In the genomic region with DNA sequence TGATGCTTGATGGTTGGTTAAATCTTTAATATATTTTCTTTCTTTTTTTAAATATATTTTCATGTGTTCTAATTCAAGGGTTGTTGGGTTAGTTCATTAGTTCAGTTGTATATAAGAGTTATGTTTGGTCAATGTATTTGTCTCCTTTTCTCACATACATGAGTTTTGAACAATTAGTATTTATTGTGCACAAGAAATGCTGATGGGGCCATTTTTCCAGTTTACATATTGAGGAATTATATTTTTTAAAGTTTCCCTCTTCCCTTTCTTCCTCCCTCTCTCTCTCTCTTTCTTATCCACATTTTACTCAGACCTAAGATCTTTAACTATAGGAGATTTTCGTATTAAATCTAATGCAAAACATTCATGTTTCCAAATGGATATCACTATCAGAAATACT, we compare ENCODE assay signal across 16 cellular contexts.
DNase-seq lines count a peak whose midpoint lies in the region; ATAC-seq and TF ChIP-seq lines count a peak whose summit lies in the region.
"Had no signal": no experiment of that assay in that cellular context is flagged by ENCODE, and none has a peak within 500 bp of the region (broad histone marks: within the 10 kb centered on the region; RNA-seq: fewer than 3 reads in every experiment).

No MANE protein-coding gene starts in this region.

- no peak overlapping the region for H3K4me3 ChIP-seq in IMR-90 (ENCODE audit: insufficient read depth, low read depth, low read length)
- H3K4me3 ChIP-seq in spleen: no peak overlapping the region
- H3K4me3 ChIP-seq: ovary had no signal

- H3K56ac ChIP-seq in IMR-90 (ENCODE audit: extremely low read depth, insufficient read depth, low read length): no peak overlapping the region

- no peak overlapping the region for H3K27ac Mint-ChIP-seq in activated naive CD4-positive, alpha-beta T cell treated with anti-CD3 and anti-CD28 coated beads, Interleukin-2, amount 10 ng/mL, durations not matched to agents 7 days and 5 days
- no peak overlapping the region for H3K27ac Mint-ChIP-seq in activated naive CD4-positive, alpha-beta T cell treated with anti-CD3 and anti-CD28 coated beads for 36 hours
- H3K27ac Mint-ChIP-seq in activated naive CD8-positive, alpha-beta T cell treated with anti-CD3 and anti-CD28 coated beads, Interleukin-2, amount 50 U/mL, for 24 hours: peak overlapping the region; percentile 24
- H3K27ac Mint-ChIP-seq: brain had no signal

- no peaks in the 10 kb centered on the region for H4K20me1 ChIP-seq in IMR-90 (ENCODE audit: insufficient read depth, low read length)

- dilution Hi-C loops in IMR-90 (cut with HindIII; ENCODE audit: low sequenced_read_pairs, unreplicated experiment): no loop called here

- no peak overlapping the region for H2AK9ac ChIP-seq in IMR-90 (replicated peaks; ENCODE audit: low read depth, low read length, poor library complexity)

- H3K9me3 ChIP-seq in IMR-90 (ENCODE audit: control insufficient read depth, insufficient read depth, low read length) (no peaks in the 10 kb centered on the region), spleen (no peaks in the 10 kb centered on the region)
- H3K9me3 ChIP-seq: ovary had no signal

- ATAC-seq in IMR-90 (ENCODE audit: low read depth): no peak
- ATAC-seq in activated naive CD8-positive, alpha-beta T cell treated with anti-CD3 and anti-CD28 coated beads, Interleukin-2, amount 50 U/mL, for 24 hours: no peak
- ATAC-seq: HCT116 had no signal

- BruUV-seq in IMR-90 (replicated peaks; lab: Mats Ljungman, UMichigan): no TSS peak

- no peak overlapping the region for H3K18ac ChIP-seq in IMR-90 (ENCODE audit: low read depth, low read length)

- TF ChIP-seq CTCF in IMR-90 (conservative IDR thresholded peaks at IDR 0.05; ENCODE audit: low read depth, low read length): no peak
- no peak for TF ChIP-seq CTCF in spleen (IDR thresholded peaks at IDR 0.05 in 8 of 11, conservative IDR thresholded peaks at IDR 0.05 in 3 of 11)

- H3K4me2 ChIP-seq in IMR-90 (ENCODE audit: low read depth, low read length): no peak overlapping the region

- H3K4ac ChIP-seq in IMR-90 (ENCODE audit: low read depth, low read length): no peak overlapping the region

- no peak overlapping the region for H3K23ac ChIP-seq in IMR-90 (ENCODE audit: low read depth, low read length)

- no peak overlapping the region for H3K9ac ChIP-seq in IMR-90 (ENCODE audit: low read depth, low read length)

- in situ Hi-C loops in IMR-90 (cut with MboI; ENCODE audit: low sequenced_read_pairs): no loop called here

- no peak for TF ChIP-seq POLR2A in IMR-90 (IDR thresholded peaks at IDR 0.05; ENCODE audit: low read depth, low read length)
- TF ChIP-seq POLR2A in spleen (IDR thresholded peaks at IDR 0.05): no peak

- no peak overlapping the region for H2BK5ac ChIP-seq in IMR-90 (ENCODE audit: low read depth, low read length, poor library complexity, severe bottlenecking)

- H3K9me3 Mint-ChIP-seq in activated naive CD4-positive, alpha-beta T cell treated with anti-CD3 and anti-CD28 coated beads, Interleukin-2, amount 10 ng/mL, durations not matched to agents 7 days and 5 days: no peaks in the 10 kb centered on the region
- no peaks in the 10 kb centered on the region for H3K9me3 Mint-ChIP-seq in activated naive CD4-positive, alpha-beta T cell treated with anti-CD3 and anti-CD28 coated beads for 36 hours
- H3K9me3 Mint-ChIP-seq in activated naive CD8-positive, alpha-beta T cell treated with anti-CD3 and anti-CD28 coated beads, Interleukin-2, amount 50 U/mL, for 24 hours: no peaks in the 10 kb centered on the region
- H3K9me3 Mint-ChIP-seq: brain had no signal

- no peak for TF ChIP-seq RAD21 in IMR-90 (IDR thresholded peaks at IDR 0.05; ENCODE audit: low read length)

- no peak overlapping the region for H4K91ac ChIP-seq in IMR-90 (ENCODE audit: insufficient read depth, low read depth, low read length)

- no peak overlapping the region for H2BK20ac ChIP-seq in IMR-90 (ENCODE audit: low read depth, low read length)

- CTCF ChIA-PET in activated naive CD4-positive, alpha-beta T cell treated with anti-CD3 and anti-CD28 coated beads, Interleukin-2, amount 10 ng/mL, durations not matched to agents 7 days and 5 days (lab: Charles Lee): interaction anchor here (1.3 to 1.9 kb wide), 4 partner anchors 13 to 152 kb away, joined by 4 to 17 read pairs (median 4); no protein-coding TSS in a partner anchor
- CTCF ChIA-PET in activated naive CD4-positive, alpha-beta T cell treated with anti-CD3 and anti-CD28 coated beads for 36 hours (lab: Charles Lee): interaction anchor here (0.9 to 1.8 kb wide), 4 partner anchors 8 to 141 kb away, joined by 3 to 7 read pairs (median 5); no protein-coding TSS in a partner anchor
- CTCF ChIA-PET in IMR-90 (lab: Yijun Ruan, JAX): no interaction called here

- POLR2A ChIA-PET in IMR-90 (lab: Charles Lee; ENCODE audit: unreplicated experiment): no interaction called here

- H3K36me3 ChIP-seq in IMR-90 (ENCODE audit: control insufficient read depth, insufficient read depth, low read length) (0 out of 2 replicates have a peak, but pooled peaks cover 3% of the 10 kb centered on the region), spleen (peaks cover 2 to 71% (median 23%) of the 10 kb centered on the region in 6 donors)
- H3K36me3 ChIP-seq: ovary had no signal

- H4K5ac ChIP-seq in IMR-90 (ENCODE audit: low read depth, low read length): no peak overlapping the region

- H3K27me3 Mint-ChIP-seq in activated naive CD4-positive, alpha-beta T cell treated with anti-CD3 and anti-CD28 coated beads, Interleukin-2, amount 10 ng/mL, durations not matched to agents 7 days and 5 days: no peaks in the 10 kb centered on the region
- no peaks in the 10 kb centered on the region for H3K27me3 Mint-ChIP-seq in activated naive CD4-positive, alpha-beta T cell treated with anti-CD3 and anti-CD28 coated beads for 36 hours (ENCODE audit: low read depth)
- no peaks in the 10 kb centered on the region for H3K27me3 Mint-ChIP-seq in activated naive CD8-positive, alpha-beta T cell treated with anti-CD3 and anti-CD28 coated beads, Interleukin-2, amount 50 U/mL, for 24 hours
- H3K27me3 Mint-ChIP-seq: brain had no signal

- no peaks in the 10 kb centered on the region for H3K79me1 ChIP-seq in IMR-90 (ENCODE audit: low read depth in 1 of 2, low read length in 2 of 2)

- H3K4me3 Mint-ChIP-seq in activated naive CD4-positive, alpha-beta T cell treated with anti-CD3 and anti-CD28 coated beads, Interleukin-2, amount 10 ng/mL, durations not matched to agents 7 days and 5 days: peak overlapping the region; percentile 13
- no peak overlapping the region for H3K4me3 Mint-ChIP-seq in activated naive CD4-positive, alpha-beta T cell treated with anti-CD3 and anti-CD28 coated beads for 36 hours
- H3K4me3 Mint-ChIP-seq in activated naive CD8-positive, alpha-beta T cell treated with anti-CD3 and anti-CD28 coated beads, Interleukin-2, amount 50 U/mL, for 24 hours: no peak overlapping the region
- H3K4me3 Mint-ChIP-seq: brain had no signal

- H3K27ac ChIP-seq in IMR-90 (ENCODE audit: insufficient read depth, low read length): no peak overlapping the region
- H3K27ac ChIP-seq in spleen: peak overlapping the region in 5 of 8 donors; percentile 46 to 72 (median 53)
- H3K27ac ChIP-seq: ovary had no signal

- no peak overlapping the region for H2AFZ ChIP-seq in IMR-90 (replicated peaks; ENCODE audit: low read length, poor library complexity)

- H2BK120ac ChIP-seq in IMR-90 (ENCODE audit: low read depth, low read length): no peak overlapping the region

- no peak overlapping the region for H2AK5ac ChIP-seq in IMR-90 (ENCODE audit: low read depth, low read length)

- peaks cover 3% of the 10 kb centered on the region; the same call in 1 of the 2 replicates for H3K9me1 ChIP-seq in IMR-90 (ENCODE audit: insufficient read depth, low read length)

- WGBS in IMR-90 (ENCODE audit: extremely low coverage in 2 of 2, insufficient read length in 1 of 2), 2 experiments: no CpG with 5 or more reads among the region's 1 CpG
- WGBS in spleen, 5 donors: 90 to 97% (median 95%) methylated on average over 1 of the region's 1 CpG

- H3K27me3 ChIP-seq in IMR-90 (ENCODE audit: control insufficient read depth, insufficient read depth, low read length) (no peaks in the 10 kb centered on the region), spleen (replicated peaks in 1 of 7) (no peaks in the 10 kb centered on the region)
- H3K27me3 ChIP-seq: ovary had no signal

- H3K4me1 Mint-ChIP-seq in activated naive CD4-positive, alpha-beta T cell treated with anti-CD3 and anti-CD28 coated beads, Interleukin-2, amount 10 ng/mL, durations not matched to agents 7 days and 5 days: peaks cover 27% of the 10 kb centered on the region
- peaks cover 18% of the 10 kb centered on the region for H3K4me1 Mint-ChIP-seq in activated naive CD4-positive, alpha-beta T cell treated with anti-CD3 and anti-CD28 coated beads for 36 hours (ENCODE audit: low read depth)
- peaks cover 16% of the 10 kb centered on the region for H3K4me1 Mint-ChIP-seq in activated naive CD8-positive, alpha-beta T cell treated with anti-CD3 and anti-CD28 coated beads, Interleukin-2, amount 50 U/mL, for 24 hours

- no peak overlapping the region for H3K14ac ChIP-seq in IMR-90 (replicated peaks; ENCODE audit: low read depth, low read length)

- no peak overlapping the region for H2BK15ac ChIP-seq in IMR-90 (ENCODE audit: low read depth, low read length)

- intact Hi-C loops in activated naive CD4-positive, alpha-beta T cell treated with anti-CD3 and anti-CD28 coated beads for 36 hours (cut with micrococcal nuclease): loop anchor here (1.0 to 10.0 kb wide), 6 partner anchors 53 to 475 kb away; no protein-coding TSS in a partner anchor
- intact Hi-C loops in IMR-90 (cut with micrococcal nuclease) (no loop called here), spleen (cut with DNase I; ENCODE audit: low total_unique reads) (no loop called here)

- no peak overlapping the region for H4K8ac ChIP-seq in IMR-90 (ENCODE audit: low read depth in 2 of 2, low read length in 2 of 2)

- no peaks in the 10 kb centered on the region for H3K4me1 ChIP-seq in IMR-90 (ENCODE audit: control insufficient read depth, insufficient read depth, low read length)
- peaks cover 4 to 26% (median 16%) of the 10 kb centered on the region in 6 donors for H3K4me1 ChIP-seq in spleen

- H3K36me3 Mint-ChIP-seq in activated naive CD4-positive, alpha-beta T cell treated with anti-CD3 and anti-CD28 coated beads, Interleukin-2, amount 10 ng/mL, durations not matched to agents 7 days and 5 days: peaks cover 61% of the 10 kb centered on the region
- H3K36me3 Mint-ChIP-seq in activated naive CD4-positive, alpha-beta T cell treated with anti-CD3 and anti-CD28 coated beads for 36 hours (ENCODE audit: low read depth): peaks cover 34% of the 10 kb centered on the region
- H3K36me3 Mint-ChIP-seq in activated naive CD8-positive, alpha-beta T cell treated with anti-CD3 and anti-CD28 coated beads, Interleukin-2, amount 50 U/mL, for 24 hours (ENCODE audit: low read depth): peaks cover 24% of the 10 kb centered on the region

- DNase-seq in activated naive CD4-positive, alpha-beta T cell treated with anti-CD3 and anti-CD28 coated beads, Interleukin-2, amount 10 ng/mL, durations not matched to agents 7 days and 5 days: no peak
- no peak for DNase-seq in activated naive CD4-positive, alpha-beta T cell treated with anti-CD3 and anti-CD28 coated beads for 36 hours
- DNase-seq in IMR-90 (no peak), spleen (no peak), COLO668 (lab: John Stamatoyannopoulos, UW; ENCODE audit: unreplicated experiment) (no peak), COLO829 (ENCODE audit: low spot score) (no peak)
- no peak for DNase-seq in activated naive CD8-positive, alpha-beta T cell treated with anti-CD3 and anti-CD28 coated beads, Interleukin-2, amount 50 U/mL, for 24 hours
- DNase-seq in activated CD4-positive, alpha-beta T cell treated with anti-CD3 and anti-CD28 coated beads, Interleukin-2, amount 50 U/mL, for 1 hour: no peak
- DNase-seq: activated CD4-positive, alpha-beta T cell treated with anti-CD3 and anti-CD28 coated beads for 1 hour; mesendoderm; NCI-H187 treated with DMSO at 0.1 percent for 48 hours; ovary; stimulated activated CD4-positive, alpha-beta T cell treated with anti-CD3 and anti-CD28 coated beads, Interleukin-12 subunit alpha, Interleukin-12 subunit beta, amount 100 ng/mL, for 4 hours; stimulated activated CD4-positive, alpha-beta T cell treated with anti-CD3 and anti-CD28 coated beads, Interleukin-4, amount 100 ng/mL, for 4 hours had no signal
